Comparison of ENCODE assay signal across 8 cellular contexts in genomic region chr2:29114841-29115609, GRCh38. TPM values are rescaled to one million over a fixed set of nuclear protein-coding genes. Genes with fewer than 3 reads are reported as not detected.
DNase-seq lines count a peak whose midpoint lies in the region; ATAC-seq, FAIRE-seq and TF ChIP-seq lines count a peak whose summit lies in the region.

TSS of gene CLIP4 (plus strand) at chr2:29115415. CDS start at chr2:29121389, 5,974 bp downstream.

- BruUV-seq in Panc1 (replicated peaks; lab: Mats Ljungman, UMichigan): no TSS peak

- TF ChIP-seq CTCF in GM06990 (IDR thresholded peaks at IDR 0.05; ENCODE audit: insufficient read depth, low read length, poor library complexity, severe bottlenecking) (peak; percentile 8), HEK293 (tag by site-specific recombination; IDR thresholded peaks at IDR 0.05) (no peak), Panc1 (IDR thresholded peaks at IDR 0.05) (no peak), neutrophil (IDR thresholded peaks at IDR 0.05) (no peak), subcutaneous adipose tissue (IDR thresholded peaks at IDR 0.05; ENCODE audit: low read depth) (no peak)

- POLR2A ChIA-PET in HEK293 (lab: Yijun Ruan, JAX): interaction anchor here (1.3 kb wide), 1 partner anchor 11 kb away, joined by 4 read pairs; no protein-coding TSS in a partner anchor
- POLR2A ChIA-PET in Panc1 (lab: Charles Lee): interaction anchor here (0.6 to 1.0 kb wide), 2 partner anchors 28 to 34 kb away, joined by 3 to 5 read pairs; no protein-coding TSS in a partner anchor

- CTCF ChIA-PET in HEK293 (lab: Yijun Ruan, JAX) (no interaction called here), Panc1 (lab: Charles Lee) (interaction anchor here (0.6 kb wide), 1 partner anchor 134 kb away, joined by 18 read pairs; the partner anchor contains the start of gene TOGARAM2)

- intact Hi-C loops in Panc1 (cut with micrococcal nuclease; ENCODE audit: unreplicated experiment): no loop called here

- H3K27me3 ChIP-seq in GM06990 (replicated peaks; ENCODE audit: control insufficient read depth, insufficient read depth, low read length) (no peaks in the 10 kb centered on the region), Panc1 (ENCODE audit: control insufficient read depth, insufficient read depth, low read length) (no peaks in the 10 kb centered on the region), neutrophil (peaks cover 60% of the 10 kb centered on the region)

- H3K4me1 ChIP-seq in HEK293 (ENCODE audit: control insufficient read depth, insufficient read depth, low read length) (peaks cover 15% of the 10 kb centered on the region), Panc1 (ENCODE audit: control insufficient read depth, insufficient read depth, low read length) (peaks cover 56% of the 10 kb centered on the region), neutrophil (ENCODE audit: control insufficient read depth in 1 of 2, insufficient read depth in 1 of 2, low read depth in 1 of 2, low read length in 1 of 2) (peaks cover 12 to 16% of the 10 kb centered on the region in 2 experiments)

- H3K27ac ChIP-seq in HEK293 (ENCODE audit: extremely low read depth, low read depth, low read length) (peak within 1 kb of the TSS; percentile 79), Panc1 (ENCODE audit: low read length) (peak within 1 kb of the TSS; percentile 98), neutrophil (no peak within 1 kb of the TSS)

- DNase-seq in GM06990 (ENCODE audit: extremely low read depth, insufficient read length): peak; percentile 80
- DNase-seq in Panc1 (ENCODE audit: low read depth, low spot score): no peak
- DNase-seq in activated naive CD4-positive, alpha-beta T cell (lab: John Stamatoyannopoulos, UW): peak; percentile 28 to 65 (median 38)
- peak; percentile 88 to 91 for DNase-seq in frontal cortex (ENCODE audit: low spot score in 2 of 2)
- DNase-seq in NCI-H446 treated with DMSO at 0.1 percent for 48 hours (lab: John Stamatoyannopoulos, UW): no peak

- FAIRE-seq in frontal cortex (lab: Jason Lieb, UNC): no peak

- H3K36me3 ChIP-seq in GM06990 (ENCODE audit: control insufficient read depth, insufficient read depth, low read length) (no peaks in the 10 kb centered on the region), HEK293 (ENCODE audit: control insufficient read depth in 2 of 2, insufficient read depth in 1 of 2, low read length in 2 of 2) (no peaks in the 10 kb centered on the region), Panc1 (ENCODE audit: control insufficient read depth, insufficient read depth, low read length) (no peaks in the 10 kb centered on the region), neutrophil (no peaks in the 10 kb centered on the region)

- H3K9me3 ChIP-seq in HEK293 (ENCODE audit: control insufficient read depth, insufficient read depth, low read depth, low read length) (no peaks in the 10 kb centered on the region), Panc1 (ENCODE audit: control insufficient read depth, insufficient read depth, low read depth, low read length) (no peaks in the 10 kb centered on the region), neutrophil (no peaks in the 10 kb centered on the region)

- in situ Hi-C loops in Panc1 (cut with HindIII; ENCODE audit: low pct_unique_long_range_greater_than_20kb, low sequenced_read_pairs): no loop called here

- H3K4me3 ChIP-seq in GM06990 (replicated peaks; ENCODE audit: low read depth, low read length): peak within 1 kb of the TSS; percentile 80
- peak within 1 kb of the TSS; percentile 48 for H3K4me3 ChIP-seq in HEK293 (ENCODE audit: low read depth, low read length)
- H3K4me3 ChIP-seq in Panc1 (ENCODE audit: low read depth in 2 of 2, low read length in 2 of 2): peak within 1 kb of the TSS; percentile 70 to 83
- H3K4me3 ChIP-seq in neutrophil (ENCODE audit: low read depth in 1 of 2, low read length in 1 of 2): peak within 1 kb of the TSS; percentile 40 to 59

- peak; percentile 71 for ATAC-seq in Panc1

TF ChIP-seq in HEK293, 187 proteins besides CTCF, POLR2A, EP300 and RAD21:
- TF ChIP-seq ZNF16 (tag by site-specific recombination; IDR thresholded peaks at IDR 0.05; ENCODE audit: low read depth) (no peak), GLIS1 (tag by site-specific recombination; IDR thresholded peaks at IDR 0.05) (peak; percentile 78), FEZF1 (tag by site-specific recombination; IDR thresholded peaks at IDR 0.05) (no peak), ZNF747 (tag by site-specific recombination; IDR thresholded peaks at IDR 0.05) (no peak), ZFHX2 (tag by site-specific recombination; conservative IDR thresholded peaks at IDR 0.05) (peak; percentile 92), ELK4 (IDR thresholded peaks at IDR 0.05; ENCODE audit: borderline replicate concordance, low read depth, low read length) (no peak), KLF16 (tag by site-specific recombination; IDR thresholded peaks at IDR 0.05) (no peak), ZIC2 (tag by site-specific recombination; IDR thresholded peaks at IDR 0.05) (peak; percentile 80), ZBTB20 (tag by site-specific recombination; IDR thresholded peaks at IDR 0.05) (no peak), ZBTB26 (tag by site-specific recombination; optimal IDR thresholded peaks at IDR 0.05) (peak; percentile 70), SP7 (tag by site-specific recombination; IDR thresholded peaks at IDR 0.05) (0 out of 2 replicates have a peak, but pooled peaks have one; percentile 15), PATZ1 (tag by site-specific recombination; IDR thresholded peaks at IDR 0.05) (peak; percentile 69), SALL2 (tag by site-specific recombination; IDR thresholded peaks at IDR 0.05; ENCODE audit: borderline replicate concordance) (no peak), ZBTB17 (tag by site-specific recombination; IDR thresholded peaks at IDR 0.05) (0 out of 2 replicates have a peak, but pooled peaks have one; percentile 12), KLF1 (tag by site-specific recombination; IDR thresholded peaks at IDR 0.05) (no peak), ZNF335 (tag by site-specific recombination; conservative IDR thresholded peaks at IDR 0.05) (peak; percentile 20), EGR2 (tag by site-specific recombination; IDR thresholded peaks at IDR 0.05; ENCODE audit: low read depth) (peak; percentile 83), GLIS2 (tag by site-specific recombination; IDR thresholded peaks at IDR 0.05) (peak; percentile 69), ZNF169 (tag by site-specific recombination; IDR thresholded peaks at IDR 0.05) (no peak), ZNF10 (tag by site-specific recombination; IDR thresholded peaks at IDR 0.05) (no peak), ZNF214 (tag by site-specific recombination; IDR thresholded peaks at IDR 0.05; ENCODE audit: borderline replicate concordance) (no peak), ZNF692 (tag by site-specific recombination; IDR thresholded peaks at IDR 0.05) (0 out of 2 replicates have a peak, but pooled peaks have one; percentile 24), MEIS1 (CRISPR knock-in tag; IDR thresholded peaks at IDR 0.05; ENCODE audit: borderline replicate concordance) (no peak)

RNA-seq across cellular contexts. Expression of gene CLIP4, which starts in this region (rescaled TPM):
- 43.0 TPM for total RNA-seq in Panc1 (2021; ENCODE audit: unreplicated experiment)
- 15.2 TPM for polyA plus RNA-seq in Panc1 (2012; ENCODE audit: insufficient read length)
- total RNA-seq in frontal cortex: 49.3 TPM
- total RNA-seq in subcutaneous adipose tissue: 100 to 1,000 TPM in 2 of 4 donors, 10 to 100 TPM in 2; 59.3 to 103 (median 96.6) TPM

Comparison
In these comparisons a context has a peak if more than half of its experiments do, and no peak if none do; other contexts are left out.
1. DNase-seq: peak in GM06990 (single experiment), activated naive CD4-positive, alpha-beta T cell (4 of 4) and frontal cortex (2 of 2); none in Panc1 (single experiment) and NCI-H446 treated with DMSO at 0.1 percent for 48 hours (single experiment).
2. Peak in every context shown above with its lines, with median percentiles within 50 percentile points of each other: H3K4me3 ChIP-seq.